ENCODE assay signal across 8 cellular contexts in the genomic region with DNA sequence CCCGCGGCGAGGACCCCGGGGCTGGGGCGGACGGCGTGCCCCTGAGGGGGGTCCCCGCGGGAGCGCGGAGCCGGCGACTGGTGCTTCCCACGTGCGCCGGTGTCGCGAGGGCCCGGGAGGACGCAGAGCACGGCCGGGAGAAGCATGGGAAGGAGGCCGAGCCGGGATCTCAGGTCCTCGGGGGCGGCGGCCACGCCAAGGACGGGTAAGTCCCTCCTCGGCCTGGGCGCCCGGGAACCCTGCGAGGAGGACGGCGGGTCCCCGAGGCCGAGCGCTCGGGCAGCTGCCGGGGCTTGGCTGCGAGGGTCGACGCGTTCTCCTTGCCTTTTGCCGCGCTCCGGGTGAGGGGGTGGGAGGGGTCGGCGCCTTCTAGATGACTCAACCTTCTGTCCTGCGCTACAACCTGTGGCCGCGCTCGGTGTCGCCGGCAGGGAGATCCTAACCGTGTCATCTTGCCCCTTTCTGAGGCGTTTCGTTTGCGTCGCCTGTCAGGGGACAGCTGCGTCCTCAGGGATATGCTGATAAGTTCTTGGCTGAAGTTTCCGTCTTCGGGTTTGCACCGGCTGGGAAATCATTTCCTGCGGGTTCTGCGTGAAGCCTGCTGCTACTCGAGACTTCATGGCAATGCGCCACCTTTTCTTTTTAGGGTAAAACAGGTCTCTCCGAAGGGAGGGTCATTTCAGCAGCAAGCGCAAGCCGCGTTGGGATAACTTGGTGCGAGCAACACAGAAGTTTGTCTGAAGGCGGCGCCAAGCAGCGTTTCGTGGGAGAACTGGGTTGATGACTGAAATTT. TPM values are rescaled to one million over a fixed set of nuclear protein-coding genes. Genes with fewer than 3 reads are reported as not detected.
DNase-seq lines count a peak whose midpoint lies in the region; ATAC-seq and TF ChIP-seq lines count a peak whose summit lies in the region.

No MANE protein-coding gene starts in this region.

- TF ChIP-seq CTCF in GM10266 (IDR thresholded peaks at IDR 0.05; ENCODE audit: control insufficient read depth, insufficient read depth, low read depth, missing control alignments): peak; percentile 71

- peak; percentile 62 for DNase-seq in GM10266 (ENCODE audit: extremely low spot score)
- peak; percentile 45 for DNase-seq in H4 (ENCODE audit: low spot score)
- peak; percentile 65 for DNase-seq in M059J (ENCODE audit: low read depth)
- peak; percentile 38 for DNase-seq in activated CD4-positive, CD25-positive, alpha-beta regulatory T cell treated with anti-CD3 and anti-CD28 coated beads, Interleukin-2, amount 50 U/mL, for 16 hours (ENCODE audit: low read depth, low spot score)
- DNase-seq in cerebellar cortex (ENCODE audit: low spot score): peak; percentile 73
- DNase-seq in left colon: peak; percentile 58 to 78
- peak; percentile 81 for DNase-seq in stimulated activated CD4-positive, alpha-beta T cell treated with anti-CD3 and anti-CD28 coated beads, Interleukin-1b, Interleukin-23, amount 100 ng/mL, for 48 hours
- no peak for DNase-seq in NCI-H2107 treated with DMSO at 0.1 percent for 48 hours (lab: John Stamatoyannopoulos, UW; ENCODE audit: unreplicated experiment)

- intact Hi-C loops in left colon (cut with DNase I, micrococcal nuclease): no loop called here

- peak; percentile 52 for ATAC-seq in left colon

RNA-seq across cellular contexts. Expression of gene TASOR2, which starts 0.5 kb away (rescaled TPM):
- total RNA-seq in H4 (2014; rRNA removed; shearing (Covaris generic)): 25.2 and 42.4 TPM in 2 replicates
- 34.6 and 55.0 TPM in 2 replicates for total RNA-seq in M059J (2014; rRNA removed; shearing (Covaris generic))
- 10 to 100 TPM; 43.1 to 53.2 TPM for total RNA-seq in left colon

RNA-seq across cellular contexts. Expression of gene ASB13, which starts 18.8 kb away (rescaled TPM):
- 9.1 and 11.3 TPM in 2 replicates for total RNA-seq in H4 (2014; rRNA removed; shearing (Covaris generic))
- 7.0 and 8.4 TPM in 2 replicates for total RNA-seq in M059J (2014; rRNA removed; shearing (Covaris generic))
- 10 to 100 TPM; 50.7 to 56.3 TPM for total RNA-seq in left colon
